In genomic region chrX:2135421-2135820, GRCh38 we compare ENCODE assay signal across 4 cellular contexts.
TF ChIP-seq lines count a peak whose summit lies in the region.

No MANE protein-coding gene starts in this region.

TF ChIP-seq in HEK293, 187 proteins besides CTCF, POLR2A, EP300 and RAD21:
- TF ChIP-seq ZNF544 (tag by site-specific recombination; IDR thresholded peaks at IDR 0.05) (no peak), YY1 (tag by site-specific recombination; IDR thresholded peaks at IDR 0.05) (no peak), ZNF10 (tag by site-specific recombination; IDR thresholded peaks at IDR 0.05) (peak; percentile 97), ZNF585B (tag by site-specific recombination; IDR thresholded peaks at IDR 0.05) (no peak), ZNF449 (tag by site-specific recombination; IDR thresholded peaks at IDR 0.05) (no peak)
TF ChIP-seq in HEK293: peak in this region for 1.

TF ChIP-seq in WTC11, 78 proteins besides CTCF, POLR2A, EP300 and RAD21:
- TF ChIP-seq GTF2I (CRISPR knock-in tag; conservative IDR thresholded peaks at IDR 0.05) (peak; percentile 54; the same call in 1 of the 2 replicates), NR2C2 (CRISPR knock-in tag; IDR thresholded peaks at IDR 0.05) (no peak)

TF ChIP-seq in K562, 482 proteins besides CTCF, POLR2A, EP300 and RAD21:
- 0 out of 2 replicates have a peak, but pooled peaks have one; percentile 17 for TF ChIP-seq FOXM1 (IDR thresholded peaks at IDR 0.05; ENCODE audit: low read depth)
- no peak for TF ChIP-seq FOXM1 (CRISPR knock-in tag; IDR thresholded peaks at IDR 0.05; ENCODE audit: low read depth)
- TF ChIP-seq FOXJ3 (CRISPR knock-in tag; IDR thresholded peaks at IDR 0.05): no peak
- TF ChIP-seq, protein P1, sequence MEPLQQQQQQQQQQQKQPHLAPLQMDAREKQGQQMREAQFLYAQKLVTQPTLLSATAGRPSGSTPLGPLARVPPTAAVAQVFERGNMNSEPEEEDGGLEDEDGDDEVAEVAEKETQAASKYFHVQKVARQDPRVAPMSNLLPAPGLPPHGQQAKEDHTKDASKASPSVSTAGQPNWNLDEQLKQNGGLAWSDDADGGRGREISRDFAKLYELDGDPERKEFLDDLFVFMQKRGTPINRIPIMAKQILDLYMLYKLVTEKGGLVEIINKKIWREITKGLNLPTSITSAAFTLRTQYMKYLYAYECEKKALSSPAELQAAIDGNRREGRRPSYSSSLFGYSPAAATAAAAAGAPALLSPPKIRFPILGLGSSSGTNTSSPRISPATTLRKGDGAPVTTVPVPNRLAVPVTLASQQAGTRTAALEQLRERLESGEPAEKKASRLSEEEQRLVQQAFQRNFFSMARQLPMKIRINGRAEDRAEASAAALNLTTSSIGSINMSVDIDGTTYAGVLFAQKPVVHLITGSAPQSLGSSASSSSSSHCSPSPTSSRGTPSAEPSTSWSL (CRISPR knock-in tag; IDR thresholded peaks at IDR 0.05; ENCODE audit: borderline replicate concordance): no peak
- TF ChIP-seq RBM25 (IDR thresholded peaks at IDR 0.05; ENCODE audit: low read depth, low read length, severe bottlenecking): peak; percentile 62
- no peak for TF ChIP-seq MEIS2 (IDR thresholded peaks at IDR 0.05; ENCODE audit: partially characterized antibody)
- no peak for TF ChIP-seq DACH1 (IDR thresholded peaks at IDR 0.05; ENCODE audit: partially characterized antibody)
- TF ChIP-seq ZNF134 (CRISPR knock-in tag; conservative IDR thresholded peaks at IDR 0.05): peak; percentile 98
- TF ChIP-seq ZNF77 (CRISPR knock-in tag; IDR thresholded peaks at IDR 0.05): no peak
- no peak for TF ChIP-seq GATA2 (CRISPR knock-in tag; IDR thresholded peaks at IDR 0.05)
- TF ChIP-seq MTF1 (CRISPR knock-in tag; IDR thresholded peaks at IDR 0.05; ENCODE audit: borderline replicate concordance): no peak

TF ChIP-seq in H1, 55 proteins besides CTCF, POLR2A, EP300 and RAD21:
- TF ChIP-seq KDM1A (IDR thresholded peaks at IDR 0.05; ENCODE audit: borderline replicate concordance, low read length) (peak; percentile 66; the same call in 1 of the 2 replicates), BRCA1 (IDR thresholded peaks at IDR 0.05; ENCODE audit: low read depth, low read length) (no peak), BCL11A (IDR thresholded peaks at IDR 0.05; ENCODE audit: low read depth in 2 of 2, low read length in 2 of 2) (no peak), ATF3 (IDR thresholded peaks at IDR 0.05; ENCODE audit: insufficient read depth, low read depth, low read length) (no peak)
- TF ChIP-seq, protein P2, sequence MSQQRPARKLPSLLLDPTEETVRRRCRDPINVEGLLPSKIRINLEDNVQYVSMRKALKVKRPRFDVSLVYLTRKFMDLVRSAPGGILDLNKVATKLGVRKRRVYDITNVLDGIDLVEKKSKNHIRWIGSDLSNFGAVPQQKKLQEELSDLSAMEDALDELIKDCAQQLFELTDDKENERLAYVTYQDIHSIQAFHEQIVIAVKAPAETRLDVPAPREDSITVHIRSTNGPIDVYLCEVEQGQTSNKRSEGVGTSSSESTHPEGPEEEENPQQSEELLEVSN (IDR thresholded peaks at IDR 0.05): no peak
